ENCODE assay signal across 24 cellular contexts in genomic region chr6:121961726-121962125, GRCh38.
DNase-seq lines count a peak whose midpoint lies in the region; ATAC-seq, FAIRE-seq and TF ChIP-seq lines count a peak whose summit lies in the region.
"Had no signal": no experiment of that assay in that cellular context is flagged by ENCODE, and none has a peak within 500 bp of the region (broad histone marks: within the 10 kb centered on the region; RNA-seq: fewer than 3 reads in every experiment).

No MANE protein-coding gene starts in this region.

- TF ChIP-seq POLR2A in HepG2 (IDR thresholded peaks at IDR 0.05; ENCODE audit: insufficient read depth in 1 of 2, low read depth in 2 of 2, low read length in 2 of 2) = no peak
- TF ChIP-seq POLR2A in right lobe of liver (IDR thresholded peaks at IDR 0.05) = no peak
- no peak for TF ChIP-seq POLR2A in suprapubic skin (IDR thresholded peaks at IDR 0.05)

- no peaks in the 10 kb centered on the region for H3K9me3 ChIP-seq in HepG2 (ENCODE audit: low read length)
- no peaks in the 10 kb centered on the region for H3K9me3 ChIP-seq in right lobe of liver
- no peaks in the 10 kb centered on the region for H3K9me3 ChIP-seq in suprapubic skin
- H3K9me3 ChIP-seq: BLaER1, Caco-2, HAP-1 had no signal

- H4K20me1 ChIP-seq in HepG2 (ENCODE audit: insufficient read depth, low read length) = no peaks in the 10 kb centered on the region
- H4K20me1 ChIP-seq: BLaER1 had no signal

- DNase-seq in HepG2 (ENCODE audit: low spot score) (no peak), right lobe of liver (no peak), M059J (ENCODE audit: low read depth) (peak; percentile 59), astrocyte of the hippocampus (ENCODE audit: low read depth, low spot score) (peak; percentile 29), left cardiac atrium (no peak), suprapubic skin (ENCODE audit: low spot score in 2 of 2) (no peak), endothelial cell (ENCODE audit: low spot score) (no peak)
- DNase-seq: Caco-2; CD4-positive, CD25-positive, alpha-beta regulatory T cell; CD8-positive, alpha-beta T cell; DMS153; DND-41; GF-D8; GOT3 had no signal

- no peak overlapping the region for H2AFZ ChIP-seq in HepG2 (ENCODE audit: low read length)

- H3K4me3 ChIP-seq in HepG2 (replicated peaks in 1 of 3; ENCODE audit: insufficient read depth in 1 of 3, low read depth in 2 of 3, low read length in 3 of 3) (no peak overlapping the region), right lobe of liver (no peak overlapping the region), suprapubic skin (no peak overlapping the region)
- H3K4me3 ChIP-seq: BLaER1, HAP-1 had no signal

- H3K4me1 Mint-ChIP-seq in endothelial cell (ENCODE audit: unreplicated experiment) = no peaks in the 10 kb centered on the region
- H3K4me1 Mint-ChIP-seq: B cell; CD4-positive, CD25-positive, alpha-beta regulatory T cell had no signal

- no peaks in the 10 kb centered on the region for H3K36me3 Mint-ChIP-seq in endothelial cell (ENCODE audit: low read depth, unreplicated experiment)
- H3K36me3 Mint-ChIP-seq: CD4-positive, CD25-positive, alpha-beta regulatory T cell; CD8-positive, alpha-beta T cell had no signal

- no peak overlapping the region for H3K9ac ChIP-seq in HepG2 (ENCODE audit: insufficient read depth, low read depth, low read length)
- H3K9ac ChIP-seq: BLaER1 had no signal

- H3K27me3 ChIP-seq in HepG2 (ENCODE audit: control insufficient read depth in 1 of 2, insufficient read depth in 2 of 2, low read length in 2 of 2) (no peaks in the 10 kb centered on the region), right lobe of liver (no peaks in the 10 kb centered on the region), suprapubic skin (no peaks in the 10 kb centered on the region)
- H3K27me3 ChIP-seq: BLaER1 had no signal

- no peak overlapping the region for H3K4me3 Mint-ChIP-seq in endothelial cell (ENCODE audit: unreplicated experiment)
- H3K4me3 Mint-ChIP-seq: B cell; CD4-positive, CD25-positive, alpha-beta regulatory T cell; CD8-positive, alpha-beta T cell had no signal

- H3K36me3 ChIP-seq in HepG2 (replicated peaks in 1 of 2; ENCODE audit: control insufficient read depth in 1 of 2, insufficient read depth in 2 of 2, low read length in 2 of 2) (no peaks in the 10 kb centered on the region), right lobe of liver (no peaks in the 10 kb centered on the region), suprapubic skin (no peaks in the 10 kb centered on the region)
- H3K36me3 ChIP-seq: BLaER1, HAP-1 had no signal

- no TSS peak for BruUV-seq in HepG2 (replicated peaks; lab: Mats Ljungman, UMichigan)

- CTCF ChIA-PET in HepG2 (lab: Yijun Ruan, JAX; ENCODE audit: low intra/inter-chr PET ratio, low total read pairs) = no interaction called here

- no peak overlapping the region for H3K27ac Mint-ChIP-seq in endothelial cell (ENCODE audit: unreplicated experiment)
- H3K27ac Mint-ChIP-seq: B cell; CD4-positive, CD25-positive, alpha-beta regulatory T cell; CD8-positive, alpha-beta T cell had no signal

- H3K9me3 Mint-ChIP-seq in endothelial cell (ENCODE audit: unreplicated experiment) = no peaks in the 10 kb centered on the region
- H3K9me3 Mint-ChIP-seq: CD8-positive, alpha-beta T cell had no signal

- no peak for FAIRE-seq in HepG2 (lab: Jason Lieb, UNC)
- FAIRE-seq: A204.1, GM12891, GM18507, H54 had no signal

- H3K79me2 ChIP-seq in HepG2 (ENCODE audit: insufficient read depth, low read length) = no peaks in the 10 kb centered on the region

- TF ChIP-seq EP300 in HepG2 (IDR thresholded peaks at IDR 0.05; ENCODE audit: low read depth in 2 of 2, low read length in 2 of 2) = no peak
- TF ChIP-seq EP300 in HepG2 (CRISPR knock-in tag; IDR thresholded peaks at IDR 0.05; ENCODE audit: borderline replicate concordance) = no peak
- no peak for TF ChIP-seq EP300 in suprapubic skin (IDR thresholded peaks at IDR 0.05)

- H3K27me3 Mint-ChIP-seq in endothelial cell (ENCODE audit: unreplicated experiment) = no peaks in the 10 kb centered on the region
- H3K27me3 Mint-ChIP-seq: B cell; CD4-positive, CD25-positive, alpha-beta regulatory T cell had no signal

- H3K4me1 ChIP-seq in HepG2 (ENCODE audit: insufficient read depth, low read length) (no peaks in the 10 kb centered on the region), right lobe of liver (no peaks in the 10 kb centered on the region), suprapubic skin (no peaks in the 10 kb centered on the region)
- H3K4me1 ChIP-seq: HAP-1 had no signal

- intact Hi-C loops in HepG2 (cut with micrococcal nuclease; ENCODE audit: unreplicated experiment) = no loop called here
- intact Hi-C loops in right lobe of liver (cut with DNase I) = no loop called here
- intact Hi-C loops in left cardiac atrium (cut with DNase I) = no loop called here

- ATAC-seq in HepG2 = no peak
- ATAC-seq in right lobe of liver = no peak
- no peak for ATAC-seq in left cardiac atrium
- no peak for ATAC-seq in GM19395 (IDR thresholded peaks at IDR 0.05; ENCODE audit: unreplicated experiment)
- ATAC-seq: CD8-positive, alpha-beta T cell had no signal

- no peak for TF ChIP-seq CTCF in HepG2 (CRISPR knock-in tag; IDR thresholded peaks at IDR 0.05)
- no peak for TF ChIP-seq CTCF in right lobe of liver (IDR thresholded peaks at IDR 0.05)
- no peak for TF ChIP-seq CTCF in suprapubic skin (IDR thresholded peaks at IDR 0.05)
- TF ChIP-seq CTCF in endothelial cell (IDR thresholded peaks at IDR 0.05; ENCODE audit: unreplicated experiment) = no peak

- H3K4me2 ChIP-seq in HepG2 (ENCODE audit: low read depth, low read length) = no peak overlapping the region
- H3K4me2 ChIP-seq: BLaER1 had no signal

- no peak overlapping the region for H3K27ac ChIP-seq in HepG2 (ENCODE audit: extremely low read length, insufficient read depth, low read length)
- H3K27ac ChIP-seq in right lobe of liver = no peak overlapping the region
- H3K27ac ChIP-seq in suprapubic skin = no peak overlapping the region
- H3K27ac ChIP-seq: 22Rv1, BLaER1, C4-2B had no signal

- 6% methylated on average over 1 of the region's 1 CpG for WGBS in HepG2 (ENCODE audit: low lambda C conversion rate)
- 20% methylated on average over 1 of the region's 1 CpG for WGBS in right lobe of liver (ENCODE audit: insufficient coverage, low coverage, low lambda C conversion rate, missing lambda C conversion rate)
- 84% methylated on average over 1 of the region's 1 CpG for WGBS in suprapubic skin

- in situ Hi-C loops in HepG2 (cut with HindIII; ENCODE audit: extremely low pct_ligation_motif_present, low pct_unique_long_range_greater_than_20kb) = no loop called here

- POLR2A ChIA-PET in HepG2 (lab: Yijun Ruan, JAX) = no interaction called here

- TF ChIP-seq RAD21 in HepG2 (CRISPR knock-in tag; IDR thresholded peaks at IDR 0.05) = no peak

TF ChIP-seq in HepG2, 621 proteins besides CTCF, POLR2A, EP300 and RAD21:
- TF ChIP-seq CSRNP2 (CRISPR knock-in tag; conservative IDR thresholded peaks at IDR 0.05; ENCODE audit: low read depth) (no peak), CEBPB (IDR thresholded peaks at IDR 0.05; ENCODE audit: borderline replicate concordance, low read depth, low read length) (peak; percentile 31; the same call in 1 of the 2 replicates)

Comparison
In these comparisons a context has a peak if more than half of its experiments do, and no peak if none do; other contexts are left out.
1. DNase-seq: peak in M059J (single experiment) and astrocyte of the hippocampus (single experiment); none in HepG2 (single experiment), right lobe of liver (0 of 3), left cardiac atrium (single experiment), suprapubic skin (0 of 2) and endothelial cell (single experiment).